In genomic region chr20:21607971-21608735, GRCh38 we compare ENCODE assay signal across 12 cellular contexts.
DNase-seq lines count a peak whose midpoint lies in the region; ATAC-seq and TF ChIP-seq lines count a peak whose summit lies in the region.
"Had no signal": no experiment of that assay in that cellular context is flagged by ENCODE, and none has a peak within 500 bp of the region (broad histone marks: within the 10 kb centered on the region; RNA-seq: fewer than 3 reads in every experiment).

No MANE protein-coding gene starts in this region.

- intact Hi-C loops in left cardiac atrium (cut with DNase I) (no loop called here), upper lobe of right lung (cut with DNase I) (no loop called here)

- peaks cover 13% of the 10 kb centered on the region for H3K9me3 Mint-ChIP-seq in activated T-cell treated with anti-CD3 and anti-CD28 coated beads, Interleukin-2, amount 50 U/mL, for 4 hours

- peaks cover 24% of the 10 kb centered on the region for H3K27me3 Mint-ChIP-seq in activated T-cell treated with anti-CD3 and anti-CD28 coated beads, Interleukin-2, amount 50 U/mL, for 4 hours (ENCODE audit: low read depth)

- H3K27ac ChIP-seq in right atrium auricular region (no peak overlapping the region), SJCRH30 (no peak overlapping the region), layer of hippocampus (ENCODE audit: low read depth, low read length) (peak overlapping the region; percentile 96), upper lobe of right lung (no peak overlapping the region)
- H3K27ac ChIP-seq: cardiac muscle cell, psoas muscle, uterus had no signal

- H3K4me3 ChIP-seq in right atrium auricular region (peak overlapping the region in 1 of 2 donors; percentile 10), SJCRH30 (peak overlapping the region; percentile 24), upper lobe of right lung (no peak overlapping the region)
- H3K4me3 ChIP-seq: cardiac muscle cell, psoas muscle, uterus had no signal

- H3K9me3 ChIP-seq in right atrium auricular region (peaks cover 0 to 8% of the 10 kb centered on the region in 2 donors), SJCRH30 (replicated peaks) (no peaks in the 10 kb centered on the region; the same call in 1 of the 2 replicates), upper lobe of right lung (no peaks in the 10 kb centered on the region)
- H3K9me3 ChIP-seq: psoas muscle, uterus had no signal

- no peaks in the 10 kb centered on the region for H3K36me3 ChIP-seq in right atrium auricular region
- no peaks in the 10 kb centered on the region for H3K36me3 ChIP-seq in SJCRH30
- no peaks in the 10 kb centered on the region for H3K36me3 ChIP-seq in upper lobe of right lung
- H3K36me3 ChIP-seq: cardiac muscle cell, uterus had no signal

- no peaks in the 10 kb centered on the region for H3K4me1 ChIP-seq in right atrium auricular region
- H3K4me1 ChIP-seq in SJCRH30, result no peaks in the 10 kb centered on the region
- H3K4me1 ChIP-seq in upper lobe of right lung, result no peaks in the 10 kb centered on the region
- H3K4me1 ChIP-seq: psoas muscle, uterus had no signal

- no peak for TF ChIP-seq CTCF in right atrium auricular region (IDR thresholded peaks at IDR 0.05)
- TF ChIP-seq CTCF in upper lobe of right lung (IDR thresholded peaks at IDR 0.05), result no peak

- no peaks in the 10 kb centered on the region for H3K4me1 Mint-ChIP-seq in activated T-cell treated with anti-CD3 and anti-CD28 coated beads, Interleukin-2, amount 50 U/mL, for 4 hours (ENCODE audit: low read depth)

- DNase-seq in left cardiac atrium, result peak; percentile 44
- DNase-seq in right atrium auricular region (ENCODE audit: low spot score), result no peak
- peak; percentile 23 to 33 for DNase-seq in SJCRH30
- DNase-seq in upper lobe of right lung, result peak; percentile 83
- DNase-seq in activated T-cell treated with anti-CD3 and anti-CD28 coated beads, Interleukin-2, amount 50 U/mL, for 4 hours, result no peak
- DNase-seq: activated T-cell treated with anti-CD3 and anti-CD28 coated beads, Interleukin-2, amount 50 U/mL, for 1 hour had no signal

- peak; percentile 70 to 77 for ATAC-seq in left cardiac atrium
- peak; percentile 77 for ATAC-seq in upper lobe of right lung
- no peak for ATAC-seq in HG03521 (IDR thresholded peaks at IDR 0.05; ENCODE audit: unreplicated experiment)
- ATAC-seq in GM21423 (IDR thresholded peaks at IDR 0.05; ENCODE audit: unreplicated experiment), result no peak
- ATAC-seq in activated T-cell treated with anti-CD3 and anti-CD28 coated beads, Interleukin-2, amount 50 U/mL, for 4 hours, result no peak

- no peaks in the 10 kb centered on the region for H3K27me3 ChIP-seq in right atrium auricular region
- H3K27me3 ChIP-seq in SJCRH30, result 0 out of 2 replicates have a peak, but pooled peaks cover 2% of the 10 kb centered on the region
- H3K27me3 ChIP-seq in layer of hippocampus (ENCODE audit: control insufficient read depth, insufficient read depth, low read length), result no peaks in the 10 kb centered on the region
- no peaks in the 10 kb centered on the region for H3K27me3 ChIP-seq in upper lobe of right lung
- H3K27me3 ChIP-seq: uterus had no signal

- H3K36me3 Mint-ChIP-seq in activated T-cell treated with anti-CD3 and anti-CD28 coated beads, Interleukin-2, amount 50 U/mL, for 4 hours (ENCODE audit: insufficient read depth), result peaks cover 1% of the 10 kb centered on the region

- H3K4me3 Mint-ChIP-seq in activated T-cell treated with anti-CD3 and anti-CD28 coated beads, Interleukin-2, amount 50 U/mL, for 4 hours, result no peak overlapping the region

Comparison
In these comparisons a context has a peak if more than half of its experiments do, and no peak if none do; other contexts are left out.
1. DNase-seq: peak in left cardiac atrium (single experiment), SJCRH30 (2 of 2) and upper lobe of right lung (single experiment); none in right atrium auricular region (single experiment) and activated T-cell treated with anti-CD3 and anti-CD28 coated beads, Interleukin-2, amount 50 U/mL, for 4 hours (single experiment).
2. ATAC-seq: peak in left cardiac atrium (2 of 2) and upper lobe of right lung (single experiment); none in HG03521 (single experiment), GM21423 (single experiment) and activated T-cell treated with anti-CD3 and anti-CD28 coated beads, Interleukin-2, amount 50 U/mL, for 4 hours (0 of 2).